ENCODE assay signal across 16 cellular contexts in genomic region chr5:151450605-151451004, GRCh38. TPM values are rescaled to one million over a fixed set of nuclear protein-coding genes. Genes with fewer than 3 reads are reported as not detected.
DNase-seq lines count a peak whose midpoint lies in the region; ATAC-seq, FAIRE-seq and TF ChIP-seq lines count a peak whose summit lies in the region.
"Had no signal": no experiment of that assay in that cellular context is flagged by ENCODE, and none has a peak within 500 bp of the region (broad histone marks: within the 10 kb centered on the region; RNA-seq: fewer than 3 reads in every experiment).

No MANE protein-coding gene starts in this region.

- ATAC-seq in K562, result no peak
- no peak for ATAC-seq in activated naive CD4-positive, alpha-beta T cell treated with anti-CD3 and anti-CD28 coated beads, Interleukin-2, amount 50 U/mL, for 72 hours

- TF ChIP-seq EP300 in K562 (IDR thresholded peaks at IDR 0.05; ENCODE audit: low read length), result no peak

- FAIRE-seq in K562 (lab: Jason Lieb, UNC), result no peak

- no TSS peak for BruUV-seq in K562 (replicated peaks; lab: Mats Ljungman, UMichigan)

- no peaks in the 10 kb centered on the region for H3K9me1 ChIP-seq in K562 (ENCODE audit: control insufficient read depth, insufficient read depth, low read length)

- no peak overlapping the region for H3K27ac ChIP-seq in K562 (ENCODE audit: extremely low read depth, low read depth, low read length)
- H3K27ac ChIP-seq in coronary artery, result no peak overlapping the region
- H3K27ac ChIP-seq: BLaER1 treated with 17β-estradiol and CSF1 and Interleukin-3, amounts not matched to agents 10 nM and 100 nM; SK-N-MC had no signal

- peaks cover 39% of the 10 kb centered on the region for H3K4me1 Mint-ChIP-seq in glutamatergic neuron (ENCODE audit: low read depth, unreplicated experiment)
- peaks cover 28% of the 10 kb centered on the region for H3K4me1 Mint-ChIP-seq in type B pancreatic cell (ENCODE audit: unreplicated experiment)
- H3K4me1 Mint-ChIP-seq in progenitor cell of endocrine pancreas (ENCODE audit: low read depth), result peaks cover 12% of the 10 kb centered on the region

- WGBS in K562 (ENCODE audit: insufficient coverage, low coverage, missing lambda C conversion rate), result 24% methylated on average over 3 of the region's 3 CpGs

- H3K79me2 ChIP-seq in K562 (ENCODE audit: control insufficient read depth, insufficient read depth, low read length), result peaks cover 30% of the 10 kb centered on the region

- in situ Hi-C loops in G401 (cut with HindIII; ENCODE audit: low sequenced_read_pairs), result no loop called here
- in situ Hi-C loops in K562 (cut with MboI), result no loop called here

- H3K27me3 Mint-ChIP-seq in glutamatergic neuron (ENCODE audit: unreplicated experiment) (peaks cover 31% of the 10 kb centered on the region), type B pancreatic cell (peaks cover 14% of the 10 kb centered on the region), progenitor cell of endocrine pancreas (peaks cover 7% of the 10 kb centered on the region)

- H3K4me3 Mint-ChIP-seq in glutamatergic neuron (ENCODE audit: unreplicated experiment) (peak overlapping the region; percentile 81), type B pancreatic cell (peak overlapping the region; percentile 51), progenitor cell of endocrine pancreas (ENCODE audit: low read depth) (no peak overlapping the region)

- intact Hi-C loops in K562 (cut with micrococcal nuclease), result no loop called here

- no peaks in the 10 kb centered on the region for H3K9me3 ChIP-seq in K562 (replicated peaks; ENCODE audit: control insufficient read depth, insufficient read depth, low read depth, low read length)
- H3K9me3 ChIP-seq: BLaER1 treated with 17β-estradiol and CSF1 and Interleukin-3, amounts not matched to agents 10 nM and 100 nM; Caco-2 had no signal

- H3K36me3 Mint-ChIP-seq in glutamatergic neuron (ENCODE audit: unreplicated experiment), result peaks cover 17% of the 10 kb centered on the region
- H3K36me3 Mint-ChIP-seq in type B pancreatic cell, result no peaks in the 10 kb centered on the region
- H3K36me3 Mint-ChIP-seq in progenitor cell of endocrine pancreas (ENCODE audit: insufficient read depth), result no peaks in the 10 kb centered on the region
- peaks cover 0 to 6% of the 10 kb centered on the region in 2 donors for H3K36me3 Mint-ChIP-seq in activated naive CD4-positive, alpha-beta T cell treated with anti-CD3 and anti-CD28 coated beads, Interleukin-2, amount 50 U/mL, for 72 hours

- POLR2A ChIA-PET in K562 (lab: Yijun Ruan, JAX), result interaction anchor here (0.7 kb wide), 1 partner anchor 9 kb away, joined by 4 read pairs; no protein-coding TSS in a partner anchor

- peak; percentile 34 for DNase-seq in G401 (ENCODE audit: low spot score)
- no peak for DNase-seq in K562 (ENCODE audit: extremely low read depth in 1 of 4, low spot score in 3 of 4)
- no peak for DNase-seq in glutamatergic neuron
- DNase-seq in type B pancreatic cell (ENCODE audit: extremely low spot score, unreplicated experiment), result no peak
- DNase-seq in progenitor cell of endocrine pancreas (ENCODE audit: low spot score, unreplicated experiment), result no peak
- no peak for DNase-seq in coronary artery (ENCODE audit: low spot score)
- DNase-seq in activated naive CD4-positive, alpha-beta T cell treated with anti-CD3 and anti-CD28 coated beads, Interleukin-2, amount 50 U/mL, for 72 hours (ENCODE audit: low spot score in 2 of 2), result no peak
- DNase-seq: Caco-2, GOT3, NCI-H1105, NCI-H1694, NCI-H2081 treated with DMSO at 0.1 percent for 48 hours, NCI-H510A, NCI-H774 had no signal

- TF ChIP-seq CTCF in K562 (IDR thresholded peaks at IDR 0.05 in 2 of 3, conservative IDR thresholded peaks at IDR 0.05 in 1 of 3; ENCODE audit: insufficient read depth in 2 of 3, low read depth in 1 of 3, low read length in 3 of 3) (no peak), glutamatergic neuron (IDR thresholded peaks at IDR 0.05; ENCODE audit: partially characterized antibody, unreplicated experiment) (no peak), type B pancreatic cell (conservative IDR thresholded peaks at IDR 0.05) (no peak), progenitor cell of endocrine pancreas (IDR thresholded peaks at IDR 0.05; ENCODE audit: unreplicated experiment) (no peak), coronary artery (IDR thresholded peaks at IDR 0.05) (no peak)

- H3K36me3 ChIP-seq in K562 (ENCODE audit: control insufficient read depth, insufficient read depth, low read length), result 0 out of 3 replicates have a peak, but pooled peaks cover 4% of the 10 kb centered on the region

- no peak for TF ChIP-seq POLR2A in K562 (conservative IDR thresholded peaks at IDR 0.05)

- no peaks in the 10 kb centered on the region for H3K27me3 ChIP-seq in K562 (ENCODE audit: control insufficient read depth in 2 of 2, insufficient read depth in 2 of 2, low read length in 2 of 2)
- H3K27me3 ChIP-seq: BLaER1 treated with 17β-estradiol and CSF1 and Interleukin-3, amounts not matched to agents 10 nM and 100 nM had no signal

- H3K27ac Mint-ChIP-seq in glutamatergic neuron (ENCODE audit: unreplicated experiment) (peak overlapping the region; percentile 99), type B pancreatic cell (no peak overlapping the region), progenitor cell of endocrine pancreas (no peak overlapping the region)
- H3K27ac Mint-ChIP-seq in activated naive CD4-positive, alpha-beta T cell treated with anti-CD3 and anti-CD28 coated beads, Interleukin-2, amount 50 U/mL, for 72 hours, result no peak overlapping the region

- no peak overlapping the region for H3K9ac ChIP-seq in K562 (ENCODE audit: insufficient read depth in 1 of 2, low read depth in 2 of 2, low read length in 2 of 2)

- no peak overlapping the region for H2AFZ ChIP-seq in K562 (ENCODE audit: low read depth, low read length)

- peaks cover 10 to 18% of the 10 kb centered on the region in 2 experiments; a peak in 3 of 5 replicates for H3K4me1 ChIP-seq in K562 (replicated peaks in 1 of 2; ENCODE audit: control insufficient read depth in 2 of 2, insufficient read depth in 2 of 2, low read length in 2 of 2)

- H3K9me3 Mint-ChIP-seq in glutamatergic neuron (ENCODE audit: unreplicated experiment), result peaks cover 23% of the 10 kb centered on the region
- no peaks in the 10 kb centered on the region for H3K9me3 Mint-ChIP-seq in type B pancreatic cell
- H3K9me3 Mint-ChIP-seq in progenitor cell of endocrine pancreas (ENCODE audit: low read depth), result no peaks in the 10 kb centered on the region
- no peaks in the 10 kb centered on the region for H3K9me3 Mint-ChIP-seq in activated naive CD4-positive, alpha-beta T cell treated with anti-CD3 and anti-CD28 coated beads, Interleukin-2, amount 50 U/mL, for 72 hours

- no peak overlapping the region; the same call in 1 of the 2 replicates for H3K4me2 ChIP-seq in K562 (ENCODE audit: insufficient read depth, low read length)

- CTCF ChIA-PET in K562 (lab: Yijun Ruan, JAX; ENCODE audit: low intra/inter-chr PET ratio), result no interaction called here

- H4K20me1 ChIP-seq in K562 (replicated peaks; ENCODE audit: control insufficient read depth, insufficient read depth, low read length), result no peaks in the 10 kb centered on the region; the same call in 1 of the 2 replicates

- H3K4me3 ChIP-seq in K562, result no peak overlapping the region
- H3K4me3 ChIP-seq in coronary artery, result no peak overlapping the region
- H3K4me3 ChIP-seq: SK-N-MC had no signal

- TF ChIP-seq RAD21 in K562 (CRISPR knock-in tag; conservative IDR thresholded peaks at IDR 0.05 in 1 of 2, IDR thresholded peaks at IDR 0.05 in 1 of 2), result no peak

TF ChIP-seq in K562, 482 proteins besides CTCF, POLR2A, EP300 and RAD21:
- TF ChIP-seq HLTF (IDR thresholded peaks at IDR 0.05), result no peak
- peak; percentile 45; the same call in 1 of the 2 replicates for TF ChIP-seq FOSL1 (tag; conservative IDR thresholded peaks at IDR 0.05)
- peak; percentile 28 for TF ChIP-seq CBFA2T2 (conservative IDR thresholded peaks at IDR 0.05)
- peak; percentile 67 for TF ChIP-seq CBFA2T3 (IDR thresholded peaks at IDR 0.05)
- no peak for TF ChIP-seq ZNF707 (CRISPR knock-in tag; conservative IDR thresholded peaks at IDR 0.05)
- TF ChIP-seq ARID1B (IDR thresholded peaks at IDR 0.05), result peak; percentile 47
- TF ChIP-seq NFIC (IDR thresholded peaks at IDR 0.05), result no peak
- peak; percentile 34 for TF ChIP-seq TAL1 (IDR thresholded peaks at IDR 0.05)
TF ChIP-seq in K562: peak in this region for 5.

RNA-seq across cellular contexts. Expression of gene SLC36A1, which starts 3.2 kb away (rescaled TPM):
- total RNA-seq in G401 (2014; rRNA removed; shearing (Covaris generic)), result 2.0 and 4.4 TPM in 2 replicates
- total RNA-seq in K562 (2011; cell fraction: chromatin; rRNA removed; ENCODE audit: low replicate concordance), result 34.6 and 51.2 TPM in 2 replicates
- 21.8 and 27.4 TPM in 2 replicates for total RNA-seq in K562 (2011; cell fraction: nucleolus; rRNA removed)
- total RNA-seq in K562 (2011; cell fraction: nucleoplasm; rRNA removed), result 30.0 and 38.0 TPM in 2 replicates
- total RNA-seq in K562 (2014; rRNA removed) (2.7 and 4.1 TPM in 2 replicates), K562 (2014; rRNA removed; fragmentation: Illumina TruSeq; extraction: Trizol) (4.6 and 4.9 TPM in 2 replicates), K562 (2015; rRNA removed; fragmentation: Illumina TruSeq; extraction: Trizol) (3.6 and 4.1 TPM in 2 replicates), K562 (2021) (7.4 and 8.4 TPM in 2 replicates), glutamatergic neuron (ENCODE audit: unreplicated experiment) (117 TPM), type B pancreatic cell (ENCODE audit: low replicate concordance) (15.5 and 18.2 TPM in 2 replicates), progenitor cell of endocrine pancreas (14.2 and 14.8 TPM in 2 replicates)
- polyA plus RNA-seq in K562 (2011; rRNA removed) (8.4 and 12.2 TPM in 2 replicates), K562 (2014; fragmentation: Illumina TruSeq; extraction: Trizol) (6.8 and 7.2 TPM in 2 replicates), K562 (2014; fragmentation: Nextera tagmentation; extraction: Ambion mirVana) (1 to 10 TPM; 1.6 to 1.7 TPM), K562 (2014; rRNA removed) (5.6 and 5.9 TPM in 2 replicates)
- 8.6 and 11.0 TPM in 2 replicates for polyA plus RNA-seq in K562 (2011; cell fraction: cytosol; rRNA removed)
- polyA plus RNA-seq in K562 (2011; cell fraction: nucleus; rRNA removed), result 27.5 and 44.6 TPM in 2 replicates
- polyA plus RNA-seq in K562 (2012), result 4.7 and 5.3 TPM in 2 replicates
- polyA minus RNA-seq in K562 (2011; rRNA and poly(A)+ RNA removed), result 11.6 and 12.0 TPM in 2 replicates
- polyA minus RNA-seq in K562 (2011; cell fraction: cytosol; rRNA and poly(A)+ RNA removed), result 9.7 and 11.0 TPM in 2 replicates
- 14.5 and 18.9 TPM in 2 replicates for polyA minus RNA-seq in K562 (2011; cell fraction: nucleus; rRNA and poly(A)+ RNA removed)
- 1 to 10 TPM; 5.0 to 7.8 TPM for total RNA-seq in activated naive CD4-positive, alpha-beta T cell treated with anti-CD3 and anti-CD28 coated beads, Interleukin-2, amount 50 U/mL, for 72 hours
